ENCODE assay signal across 8 cellular contexts in the genomic region with DNA sequence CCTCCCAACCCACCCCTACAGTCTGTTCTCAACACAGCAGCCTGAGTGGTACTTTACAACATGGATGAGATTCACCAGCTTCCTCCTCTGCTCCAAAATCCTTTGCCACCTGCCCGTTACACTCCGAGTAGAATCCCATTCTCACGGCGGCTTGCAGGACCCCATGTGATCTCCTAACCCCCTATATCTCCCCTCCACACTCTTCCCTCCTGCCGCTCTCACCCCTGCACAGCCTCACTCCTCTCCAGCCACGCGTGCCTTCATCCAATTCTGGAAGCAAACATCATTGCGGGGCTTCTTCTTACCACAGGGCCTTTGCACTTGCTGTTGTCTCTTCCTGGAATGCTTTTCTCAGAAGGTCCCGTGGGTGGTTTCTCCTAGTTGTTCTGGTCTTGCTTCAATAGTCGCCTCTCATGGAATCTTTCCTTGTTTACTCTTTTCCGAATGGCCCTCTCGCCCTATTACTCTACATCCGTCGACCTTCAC.
"Had no signal": no experiment of that assay in that cellular context is flagged by ENCODE, and none has a peak within 500 bp of the region (broad histone marks: within the 10 kb centered on the region; RNA-seq: fewer than 3 reads in every experiment).

No MANE protein-coding gene starts in this region.

- H3K9me3 Mint-ChIP-seq: GM23338 had no signal

- H3K27ac Mint-ChIP-seq: GM23338 had no signal

- ATAC-seq: GM23338, HCT116, K562 had no signal

- H2AFZ ChIP-seq: GM23338 had no signal

- H3K27ac ChIP-seq: HL-60 had no signal

- H3K4me3 ChIP-seq: GM23338, HAP-1, K562 had no signal

- FAIRE-seq: K562 had no signal

- DNase-seq: H7, IMR-90, KG1 had no signal

- H3K4me3 Mint-ChIP-seq: GM23338 had no signal

- H3K4me1 ChIP-seq: HAP-1 had no signal

- H3K4me2 ChIP-seq: GM23338 had no signal

- H3K36me3 ChIP-seq: HAP-1 had no signal
